In genomic region chr20:57435105-57435497, GRCh38 we compare ENCODE assay signal across 13 cellular contexts. TPM values are rescaled to one million over a fixed set of nuclear protein-coding genes. Genes with fewer than 3 reads are reported as not detected.
DNase-seq lines count a peak whose midpoint lies in the region; ATAC-seq, FAIRE-seq and TF ChIP-seq lines count a peak whose summit lies in the region.
"Had no signal": no experiment of that assay in that cellular context is flagged by ENCODE, and none has a peak within 500 bp of the region (broad histone marks: within the 10 kb centered on the region; RNA-seq: fewer than 3 reads in every experiment).

No MANE protein-coding gene starts in this region.

- H3K4me3 ChIP-seq in Karpas-422 (ENCODE audit: low read length), result no peak overlapping the region
- H3K4me3 ChIP-seq in pancreas, result no peak overlapping the region
- H3K4me3 ChIP-seq: upper lobe of right lung had no signal

- 42 to 58% methylated on average over 10 of the region's 10 CpGs for WGBS in pancreas, 2 donors

- H3K27ac ChIP-seq in Karpas-422 (ENCODE audit: low read length) (no peak overlapping the region), pancreas (peak overlapping the region; percentile 60 to 81 (median 74))
- H3K27ac ChIP-seq: upper lobe of right lung, VCaP had no signal

- H3K9me2 ChIP-seq in Karpas-422 (replicated peaks; ENCODE audit: insufficient read depth, low read length), result no peaks in the 10 kb centered on the region

- H3K9me3 ChIP-seq in Karpas-422 (ENCODE audit: low read length) (no peaks in the 10 kb centered on the region), pancreas (no peaks in the 10 kb centered on the region)
- H3K9me3 ChIP-seq: upper lobe of right lung had no signal

- H3K36me3 ChIP-seq in Karpas-422 (ENCODE audit: insufficient read depth, low read length) (no peaks in the 10 kb centered on the region), pancreas (no peaks in the 10 kb centered on the region)
- H3K36me3 ChIP-seq: upper lobe of right lung had no signal

- peaks cover 54% of the 10 kb centered on the region for H3K4me1 Mint-ChIP-seq in central memory CD8-positive, alpha-beta T cell

- no peak for ATAC-seq in central memory CD8-positive, alpha-beta T cell (replicated peaks; ENCODE audit: extremely low read depth, poor library complexity, severe bottlenecking)
- no peak for ATAC-seq in pancreas

- peak overlapping the region; percentile 42 for H3K4me3 Mint-ChIP-seq in central memory CD8-positive, alpha-beta T cell

- intact Hi-C loops in pancreas (cut with DNase I), result no loop called here

- H3K27me3 ChIP-seq in Karpas-422 (ENCODE audit: low read length), result no peaks in the 10 kb centered on the region
- no peaks in the 10 kb centered on the region for H3K27me3 ChIP-seq in pancreas
- H3K27me3 ChIP-seq: upper lobe of right lung had no signal

- H3K4me2 ChIP-seq in Karpas-422 (ENCODE audit: low read depth, low read length, poor library complexity, severe bottlenecking), result peak overlapping the region; percentile 15

- no peaks in the 10 kb centered on the region for H3K79me2 ChIP-seq in Karpas-422 (ENCODE audit: low read length)

- no peak overlapping the region for H2AFZ ChIP-seq in Karpas-422 (ENCODE audit: low read length)

- peak overlapping the region; percentile 10; the same call in 1 of the 2 replicates for H3K9ac ChIP-seq in Karpas-422 (ENCODE audit: low read length)

- H3K27ac Mint-ChIP-seq in central memory CD8-positive, alpha-beta T cell (ENCODE audit: low read depth), result no peak overlapping the region

- TF ChIP-seq CTCF in pancreas (IDR thresholded peaks at IDR 0.05), result no peak

- peaks cover 4% of the 10 kb centered on the region for H3K36me3 Mint-ChIP-seq in central memory CD8-positive, alpha-beta T cell (ENCODE audit: insufficient read depth)

- peak; percentile 70 for DNase-seq in NCI-H2171 treated with DMSO at 0.1 percent for 48 hours (lab: John Stamatoyannopoulos, UW)
- no peak for DNase-seq in NCI-H2171 (lab: John Stamatoyannopoulos, UW)
- no peak for DNase-seq in Karpas-422
- DNase-seq in central memory CD8-positive, alpha-beta T cell (ENCODE audit: low spot score in 2 of 2), result no peak
- DNase-seq in pancreas, result no peak
- no peak for DNase-seq in glomerular visceral epithelial cell (ENCODE audit: extremely low spot score)
- DNase-seq in frontal cortex (ENCODE audit: low spot score in 2 of 2), result no peak
- no peak for DNase-seq in GM19240 (ENCODE audit: insufficient read length, low spot score)
- DNase-seq: 8988T, NCI-H226 had no signal

- FAIRE-seq in pancreas (lab: Jason Lieb, UNC), result no peak
- FAIRE-seq in frontal cortex (lab: Jason Lieb, UNC), result no peak
- FAIRE-seq: colon had no signal

- H4K20me1 ChIP-seq in Karpas-422 (ENCODE audit: insufficient read depth, low read depth, low read length), result no peaks in the 10 kb centered on the region

- no peaks in the 10 kb centered on the region for H3K9me3 Mint-ChIP-seq in central memory CD8-positive, alpha-beta T cell

- H3K27me3 Mint-ChIP-seq in central memory CD8-positive, alpha-beta T cell, result no peaks in the 10 kb centered on the region

- H3K4me1 ChIP-seq in Karpas-422 (ENCODE audit: low read length) (peaks cover 49% of the 10 kb centered on the region), pancreas (peaks cover 6 to 9% (median 8%) of the 10 kb centered on the region in 3 donors)

RNA-seq across cellular contexts. Expression of gene RBM38, which starts 43.9 kb away (rescaled TPM):
- 261 and 436 TPM in 2 replicates for total RNA-seq in Karpas-422 (2014; rRNA removed; shearing (Covaris generic); ENCODE audit: low replicate concordance)
- total RNA-seq in pancreas (1 to 10 TPM; 3.9 to 10.0 (median 5.3) TPM), frontal cortex (10.6 TPM)
- polyA plus RNA-seq in pancreas, result 10 to 100 TPM in 1 of 2 donors, 1 to 10 TPM in 1; 9.7 to 13.1 TPM

Comparison
In these comparisons a context has a peak if more than half of its experiments do, and no peak if none do; other contexts are left out.
1. RNA of gene RBM38, which starts 43.9 kb away (total RNA-seq): 261 to 436 TPM in Karpas-422; 10.6 TPM in frontal cortex (single experiment) and 3.9 to 10.0 TPM in pancreas; every median in the first group is over 10 times any median in the second.